9 cellular contexts compared by ENCODE assay signal in the genomic region with DNA sequence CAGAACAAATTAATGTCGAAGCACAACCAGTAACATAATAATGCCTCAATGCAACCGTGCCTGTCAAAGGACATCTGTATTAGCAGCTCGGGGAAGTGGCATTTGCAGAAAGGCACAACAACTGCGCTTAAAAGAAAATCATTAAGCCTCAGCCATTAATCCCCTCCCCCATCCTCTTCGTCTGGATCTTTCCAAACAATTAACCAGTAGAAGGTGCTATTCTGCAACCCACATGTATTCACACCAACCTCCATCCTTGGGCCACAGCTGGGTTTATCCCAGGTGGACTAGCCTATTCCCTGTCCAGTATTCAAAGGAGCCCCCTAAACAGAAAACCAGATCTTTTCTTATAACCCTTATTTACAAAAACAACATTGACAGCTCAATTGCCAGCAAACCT. TPM values are rescaled to one million over a fixed set of nuclear protein-coding genes. Genes with fewer than 3 reads are reported as not detected.
DNase-seq lines count a peak whose midpoint lies in the region; ATAC-seq, FAIRE-seq and TF ChIP-seq lines count a peak whose summit lies in the region.
"Had no signal": no experiment of that assay in that cellular context is flagged by ENCODE, and none has a peak within 500 bp of the region (broad histone marks: within the 10 kb centered on the region; RNA-seq: fewer than 3 reads in every experiment).

No MANE protein-coding gene starts in this region.

- peaks cover 58% of the 10 kb centered on the region for H4K20me1 ChIP-seq in BLaER1
- peaks cover 18% of the 10 kb centered on the region for H4K20me1 ChIP-seq in astrocyte (ENCODE audit: insufficient read depth, low read length)

- peak; percentile 65 for DNase-seq in H7
- no peak for DNase-seq in astrocyte (ENCODE audit: low read depth)
- DNase-seq in mesothelial cell of epicardium (ENCODE audit: low spot score in 2 of 2, unreplicated experiment in 2 of 2): no peak
- DNase-seq in effector memory CD4-positive, alpha-beta T cell: no peak
- DNase-seq in tibial artery: no peak

- no peak for ATAC-seq in HG03025 (IDR thresholded peaks at IDR 0.05; ENCODE audit: low FRiP score, unreplicated experiment)
- ATAC-seq in HG03432 (IDR thresholded peaks at IDR 0.05; ENCODE audit: unreplicated experiment): no peak

- no peak overlapping the region for H3K27ac Mint-ChIP-seq in astrocyte (ENCODE audit: unreplicated experiment)
- H3K27ac Mint-ChIP-seq in mesothelial cell of epicardium: peak overlapping the region; percentile 96

- FAIRE-seq in astrocyte (lab: Jason Lieb, UNC): no peak

- peak overlapping the region; percentile 95 for H3K4me3 Mint-ChIP-seq in astrocyte (ENCODE audit: unreplicated experiment)
- H3K4me3 Mint-ChIP-seq in mesothelial cell of epicardium: peak overlapping the region; percentile 82

- H3K9me3 ChIP-seq in BLaER1 (no peaks in the 10 kb centered on the region), astrocyte (ENCODE audit: insufficient read depth, low read depth, low read length) (no peaks in the 10 kb centered on the region), tibial artery (no peaks in the 10 kb centered on the region)
- H3K9me3 ChIP-seq in effector memory CD4-positive, alpha-beta T cell (ENCODE audit: control insufficient read depth, low read length): no peaks in the 10 kb centered on the region

- H3K27ac ChIP-seq in BLaER1 (no peak overlapping the region), astrocyte (ENCODE audit: low read depth, low read length) (no peak overlapping the region), tibial artery (peak overlapping the region in 1 of 2 donors; percentile 96)
- H3K27ac ChIP-seq in effector memory CD4-positive, alpha-beta T cell (ENCODE audit: insufficient read depth, low read length, poor library complexity, severe bottlenecking): no peak overlapping the region

- no peaks in the 10 kb centered on the region for H3K27me3 Mint-ChIP-seq in astrocyte (ENCODE audit: low read depth, unreplicated experiment)
- no peaks in the 10 kb centered on the region for H3K27me3 Mint-ChIP-seq in mesothelial cell of epicardium (ENCODE audit: low read depth)
- H3K27me3 Mint-ChIP-seq: central memory CD8-positive, alpha-beta T cell had no signal

- peaks cover 62% of the 10 kb centered on the region for H3K4me1 ChIP-seq in BLaER1
- peaks cover 29% of the 10 kb centered on the region for H3K4me1 ChIP-seq in astrocyte (ENCODE audit: insufficient read depth, low read length)
- peaks cover 11% of the 10 kb centered on the region for H3K4me1 ChIP-seq in effector memory CD4-positive, alpha-beta T cell (ENCODE audit: control insufficient read depth, insufficient read depth, low read length, poor library complexity, severe bottlenecking)
- H3K4me1 ChIP-seq in tibial artery: peaks cover 0 to 29% (median 16%) of the 10 kb centered on the region in 4 donors

- H3K4me2 ChIP-seq in BLaER1: peak overlapping the region; percentile 92
- peak overlapping the region; percentile 29 for H3K4me2 ChIP-seq in astrocyte (ENCODE audit: low read length)

- intact Hi-C loops in tibial artery (cut with DNase I; ENCODE audit: low total_unique reads): no loop called here

- H3K4me3 ChIP-seq in BLaER1 (peak overlapping the region; percentile 82), H7 (ENCODE audit: insufficient read depth, low read depth, low read length) (no peak overlapping the region; the same call in 1 of the 2 replicates), astrocyte (ENCODE audit: insufficient read depth, low read depth, low read length) (no peak overlapping the region), tibial artery (no peak overlapping the region)
- no peak overlapping the region for H3K4me3 ChIP-seq in effector memory CD4-positive, alpha-beta T cell (ENCODE audit: insufficient read depth, low read depth, low read length, poor library complexity, severe bottlenecking)

- H3K79me2 ChIP-seq in astrocyte (ENCODE audit: insufficient read depth, low read length): peaks cover 58% of the 10 kb centered on the region

- peak overlapping the region; percentile 93; the same call in 1 of the 2 replicates for H3K9ac ChIP-seq in BLaER1
- no peak overlapping the region for H3K9ac ChIP-seq in astrocyte (ENCODE audit: low read length)

- H3K36me3 ChIP-seq in BLaER1 (peaks cover 4% of the 10 kb centered on the region; the same call in 1 of the 2 replicates), H7 (replicated peaks; ENCODE audit: control insufficient read depth, insufficient read depth, low read length) (no peaks in the 10 kb centered on the region), astrocyte (ENCODE audit: insufficient read depth, low read length) (no peaks in the 10 kb centered on the region), tibial artery (no peaks in the 10 kb centered on the region)
- no peaks in the 10 kb centered on the region for H3K36me3 ChIP-seq in effector memory CD4-positive, alpha-beta T cell (ENCODE audit: control insufficient read depth, insufficient read depth, low read length)

- no peak overlapping the region for H2AFZ ChIP-seq in astrocyte (ENCODE audit: low read depth, low read length)

- no peaks in the 10 kb centered on the region for H3K36me3 Mint-ChIP-seq in astrocyte (ENCODE audit: low read depth, unreplicated experiment)
- H3K36me3 Mint-ChIP-seq in mesothelial cell of epicardium: no peaks in the 10 kb centered on the region

- no peak for TF ChIP-seq CTCF in astrocyte (IDR thresholded peaks at IDR 0.05; ENCODE audit: insufficient read depth, low read depth, low read length)
- no peak for TF ChIP-seq CTCF in mesothelial cell of epicardium (IDR thresholded peaks at IDR 0.05; ENCODE audit: unreplicated experiment)
- no peak for TF ChIP-seq CTCF in tibial artery (IDR thresholded peaks at IDR 0.05)

- H3K4me1 Mint-ChIP-seq in astrocyte (ENCODE audit: low read depth, unreplicated experiment) (peaks cover 24% of the 10 kb centered on the region), mesothelial cell of epicardium (peaks cover 55% of the 10 kb centered on the region)

- H3K9me3 Mint-ChIP-seq in astrocyte (ENCODE audit: unreplicated experiment): no peaks in the 10 kb centered on the region
- H3K9me3 Mint-ChIP-seq in mesothelial cell of epicardium: no peaks in the 10 kb centered on the region
- H3K9me3 Mint-ChIP-seq: central memory CD8-positive, alpha-beta T cell had no signal

- H3K27me3 ChIP-seq in BLaER1 (no peaks in the 10 kb centered on the region), H7 (ENCODE audit: control insufficient read depth, insufficient read depth, low read length) (no peaks in the 10 kb centered on the region), astrocyte (ENCODE audit: insufficient read depth, low read length) (no peaks in the 10 kb centered on the region), tibial artery (no peaks in the 10 kb centered on the region)
- H3K27me3 ChIP-seq in effector memory CD4-positive, alpha-beta T cell (replicated peaks; ENCODE audit: control insufficient read depth, insufficient read depth, low read length, poor library complexity, severe bottlenecking): no peaks in the 10 kb centered on the region

RNA-seq across cellular contexts. Expression of gene RERE, which starts 2.6 kb away (rescaled TPM):
- 75.8 and 98.8 TPM in 2 replicates for total RNA-seq in H7 (2014; rRNA removed; shearing (Covaris generic))
- total RNA-seq in astrocyte: 118 and 124 TPM in 2 replicates
- 177 to 187 TPM (median 187 TPM) in 3 replicates for total RNA-seq in mesothelial cell of epicardium
